ENCODE assay signal across 32 cellular contexts in the genomic region with DNA sequence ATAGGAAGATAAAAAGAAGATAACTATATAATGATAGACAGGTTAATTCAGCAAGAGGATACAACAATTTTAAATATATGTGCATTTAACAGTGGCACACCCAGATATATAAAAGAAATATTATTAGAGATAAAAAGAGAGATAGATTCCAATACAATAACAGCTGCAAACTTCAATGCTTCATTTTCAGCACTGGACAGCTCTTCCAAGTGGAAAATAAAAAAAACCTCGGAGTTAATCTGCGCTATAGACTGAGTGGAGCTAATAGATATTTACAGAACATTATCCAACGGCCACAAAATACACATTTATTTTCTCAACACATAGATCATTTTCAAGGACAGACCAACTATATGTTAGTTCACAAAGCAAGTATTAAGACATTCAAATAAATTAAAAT.
DNase-seq lines count a peak whose midpoint lies in the region; ATAC-seq, FAIRE-seq and TF ChIP-seq lines count a peak whose summit lies in the region.
"Had no signal": no experiment of that assay in that cellular context is flagged by ENCODE, and none has a peak within 500 bp of the region (broad histone marks: within the 10 kb centered on the region; RNA-seq: fewer than 3 reads in every experiment).

No MANE protein-coding gene starts in this region.

- H3K4me1 ChIP-seq in GM12878 (ENCODE audit: control insufficient read depth, insufficient read depth, low read length) (no peaks in the 10 kb centered on the region), neural progenitor cell (no peaks in the 10 kb centered on the region)
- H3K4me1 ChIP-seq: left ventricle myocardium inferior, sigmoid colon, SJSA1, suprapubic skin had no signal

- no peak overlapping the region for H3K4me3 ChIP-seq in GM12878
- H3K4me3 ChIP-seq in neural progenitor cell, result no peak overlapping the region
- H3K4me3 ChIP-seq: left ventricle myocardium inferior, sigmoid colon, SJSA1, suprapubic skin had no signal

- no peaks in the 10 kb centered on the region for H3F3A ChIP-seq in neural progenitor cell (ENCODE audit: low read depth)

- no peak for FAIRE-seq in GM12878 (lab: Jason Lieb, UNC)
- FAIRE-seq: frontal cortex had no signal

- H3K4me2 ChIP-seq in GM12878 (ENCODE audit: control insufficient read depth, insufficient read depth) (no peak overlapping the region), neural progenitor cell (no peak overlapping the region)

- 21% methylated on average over 3 of the region's 3 CpGs for WGBS in GM12878 (ENCODE audit: insufficient coverage, insufficient replicate concordance, low lambda C conversion rate, missing lambda C conversion rate)

- RAD21 ChIA-PET in GM12878 (lab: Charles Lee; ENCODE audit: unreplicated experiment), result no interaction called here

- H3K27ac ChIP-seq in GM12878 (ENCODE audit: control insufficient read depth, insufficient read depth) (no peak overlapping the region), neural progenitor cell (no peak overlapping the region)
- H3K27ac ChIP-seq: 22Rv1, left ventricle myocardium inferior, sigmoid colon, SJSA1, suprapubic skin had no signal

- no peak for TF ChIP-seq RAD21 in GM12878 (IDR thresholded peaks at IDR 0.05; ENCODE audit: insufficient read depth, low read depth, low read length)

- in situ Hi-C loops in GM12878 (cut with MboI), result no loop called here

- H3K9ac ChIP-seq in GM12878 (ENCODE audit: control insufficient read depth, insufficient read depth, low read length), result no peak overlapping the region
- H3K9ac ChIP-seq in neural progenitor cell, result no peak overlapping the region

- H3K36me3 ChIP-seq in GM12878 (ENCODE audit: control insufficient read depth in 2 of 2, insufficient read depth in 2 of 2, low read length in 1 of 2), result no peaks in the 10 kb centered on the region
- no peaks in the 10 kb centered on the region for H3K36me3 ChIP-seq in neural progenitor cell
- H3K36me3 ChIP-seq: left ventricle myocardium inferior, sigmoid colon, SJSA1, suprapubic skin had no signal

- no peaks in the 10 kb centered on the region for H3K27me3 Mint-ChIP-seq in neural progenitor cell (ENCODE audit: insufficient read depth, low read depth)
- H3K27me3 Mint-ChIP-seq: activated CD4-positive, alpha-beta T cell treated with anti-CD3 and anti-CD28 coated beads for 36 hours; CD4-positive, alpha-beta memory T cell; dendritic cell treated with granulocyte-macrophage colony-stimulating factor and Interleukin-4, amounts not matched to agents 40 ng/mL and 50 ng/mL, for 4 days; progenitor cell of endocrine pancreas; stimulated activated naive B cell treated with anti-CD40 and anti-IgM and Interleukin-4, amounts not matched to agents 10 μg/mL and 1 μg/mL and 100 μg/mL, for 72 hours had no signal

- H3K79me2 ChIP-seq in GM12878 (ENCODE audit: control insufficient read depth, insufficient read depth, low read length) (no peaks in the 10 kb centered on the region), neural progenitor cell (ENCODE audit: low read depth) (no peaks in the 10 kb centered on the region)

- no peak overlapping the region for H3K27ac Mint-ChIP-seq in neural progenitor cell
- H3K27ac Mint-ChIP-seq: activated CD4-positive, alpha-beta T cell treated with anti-CD3 and anti-CD28 coated beads for 36 hours; activated CD8-positive, alpha-beta T cell treated with anti-CD3 and anti-CD28 coated beads, Interleukin-2, amount 10 ng/mL, durations not matched to agents 7 days and 5 days; activated naive CD4-positive, alpha-beta T cell treated with anti-CD3 and anti-CD28 coated beads, Interleukin-2, amount 50 U/mL, for 72 hours; activated T-helper 2 cell treated with anti-CD3 and anti-CD28 coated beads, Interferon-gamma antibody, Interleukin-2, Interleukin-4, amounts not matched to agents 10 μg/mL and 5 μg/mL and 100 μg/mL, durations not matched to agents 14 hours and 24 hours and 36 hours; CD4-positive, alpha-beta memory T cell; dendritic cell treated with granulocyte-macrophage colony-stimulating factor and Interleukin-4, amounts not matched to agents 40 ng/mL and 50 ng/mL, for 4 days; endodermal cell; H9; progenitor cell of endocrine pancreas; stimulated activated naive B cell treated with anti-CD40 and anti-IgM and Interleukin-4, amounts not matched to agents 10 μg/mL and 1 μg/mL and 100 μg/mL, for 72 hours; T-helper 1 cell treated with Interleukin-12 subunit alpha and Interleukin-12 subunit beta and Interleukin-4 antibody, amounts not matched to agents 30 μg/mL and 1 μg/mL, for 36 hours had no signal

- H4K20me1 ChIP-seq in GM12878 (ENCODE audit: control insufficient read depth, insufficient read depth), result no peaks in the 10 kb centered on the region
- no peaks in the 10 kb centered on the region for H4K20me1 ChIP-seq in neural progenitor cell (ENCODE audit: low read depth)

- POLR2A ChIA-PET in GM12878 (lab: Charles Lee), result interaction anchor here (0.7 kb wide), 1 partner anchor 9 kb away, joined by 4 read pairs; no protein-coding TSS in a partner anchor

- no peaks in the 10 kb centered on the region for H3K4me1 Mint-ChIP-seq in neural progenitor cell
- H3K4me1 Mint-ChIP-seq: activated CD4-positive, alpha-beta T cell treated with anti-CD3 and anti-CD28 coated beads for 36 hours; CD4-positive, alpha-beta memory T cell; endodermal cell; H9; stimulated activated naive B cell treated with anti-CD40 and anti-IgM and Interleukin-4, amounts not matched to agents 10 μg/mL and 1 μg/mL and 100 μg/mL, for 72 hours had no signal

- BruUV-seq in GM12878 (replicated peaks; lab: Mats Ljungman, UMichigan), result no TSS peak

- no peaks in the 10 kb centered on the region for H3K27me3 ChIP-seq in GM12878 (replicated peaks in 1 of 2; ENCODE audit: control insufficient read depth in 2 of 2, insufficient read depth in 2 of 2, low read length in 1 of 2)
- no peaks in the 10 kb centered on the region for H3K27me3 ChIP-seq in neural progenitor cell
- H3K27me3 ChIP-seq: sigmoid colon, SJSA1, suprapubic skin had no signal

- no peak overlapping the region for H3K4me3 Mint-ChIP-seq in neural progenitor cell
- H3K4me3 Mint-ChIP-seq: activated CD4-positive, alpha-beta T cell treated with anti-CD3 and anti-CD28 coated beads for 36 hours; activated CD8-positive, alpha-beta T cell treated with anti-CD3 and anti-CD28 coated beads, Interleukin-2, amount 10 ng/mL, durations not matched to agents 7 days and 5 days; CD4-positive, alpha-beta memory T cell; dendritic cell treated with granulocyte-macrophage colony-stimulating factor and Interleukin-4, amounts not matched to agents 40 ng/mL and 50 ng/mL, for 4 days; endodermal cell; H9; stimulated activated naive B cell treated with anti-CD40 and anti-IgM and Interleukin-4, amounts not matched to agents 10 μg/mL and 1 μg/mL and 100 μg/mL, for 72 hours; T-helper 1 cell treated with Interleukin-12 subunit alpha and Interleukin-12 subunit beta and Interleukin-4 antibody, amounts not matched to agents 30 μg/mL and 1 μg/mL, for 36 hours had no signal

- SMC1A ChIA-PET in GM12878 (lab: Charles Lee; ENCODE audit: uncharacterized antibody, unreplicated experiment), result no interaction called here

- no peak for TF ChIP-seq POLR2A in GM12878 (IDR thresholded peaks at IDR 0.05; ENCODE audit: low read depth, low read length)

- CTCF ChIA-PET in GM12878 (lab: Yijun Ruan, JAX), result no interaction called here

- H3K9me3 ChIP-seq in GM12878 (replicated peaks; ENCODE audit: control insufficient read depth, insufficient read depth, low read length) (no peaks in the 10 kb centered on the region), neural progenitor cell (ENCODE audit: low read depth) (no peaks in the 10 kb centered on the region)
- H3K9me3 ChIP-seq: sigmoid colon, SJSA1, suprapubic skin had no signal

- no peaks in the 10 kb centered on the region for H3K9me3 Mint-ChIP-seq in neural progenitor cell
- H3K9me3 Mint-ChIP-seq: endodermal cell, H9 had no signal

- no peak for TF ChIP-seq EP300 in GM12878 (IDR thresholded peaks at IDR 0.05; ENCODE audit: borderline replicate concordance in 1 of 2, control insufficient read depth in 1 of 2, low read depth in 2 of 2, low read length in 2 of 2)

- no peak overlapping the region for H2AFZ ChIP-seq in GM12878 (ENCODE audit: control insufficient read depth, low read depth, low read length)
- no peak overlapping the region for H2AFZ ChIP-seq in neural progenitor cell (replicated peaks)

- DNase-seq in DMS53 (lab: John Stamatoyannopoulos, UW) (peak; percentile 7), DMS53 treated with DMSO at 0.1 percent for 48 hours (lab: John Stamatoyannopoulos, UW; ENCODE audit: unreplicated experiment) (no peak), NCI-H460 (ENCODE audit: extremely low read depth, low read depth) (peak; percentile 19), GM12878 (ENCODE audit: low read depth, low spot score) (no peak), neural progenitor cell (ENCODE audit: low spot score) (peak; percentile 33), NCI-H2029 (lab: John Stamatoyannopoulos, UW) (no peak), GDM1 (lab: John Stamatoyannopoulos, UW) (no peak)
- DNase-seq: activated CD4-positive, alpha-beta T cell treated with anti-CD3 and anti-CD28 coated beads for 36 hours; activated CD8-positive, alpha-beta T cell treated with anti-CD3 and anti-CD28 coated beads, Interleukin-2, amount 10 ng/mL, durations not matched to agents 7 days and 5 days; anterior cingulate cortex; CD4-positive, alpha-beta memory T cell; central memory CD4-positive, alpha-beta T cell; endodermal cell; H9; hippocampal formation; Karpas-422; left ventricle myocardium inferior; NCI-H1092; NCI-H187 treated with DMSO at 0.1 percent for 48 hours; NCI-H526 treated with DMSO at 0.1 percent for 48 hours; sigmoid colon; stimulated activated naive B cell treated with anti-CD40 and anti-IgM and Interleukin-4, amounts not matched to agents 10 μg/mL and 1 μg/mL and 100 μg/mL, for 72 hours had no signal

- ATAC-seq in GM12878 (no peak), GM21515 (IDR thresholded peaks at IDR 0.05; ENCODE audit: unreplicated experiment) (no peak)
- ATAC-seq: activated CD4-positive, alpha-beta T cell treated with anti-CD3 and anti-CD28 coated beads for 36 hours; activated CD8-positive, alpha-beta T cell treated with anti-CD3 and anti-CD28 coated beads, Interleukin-2, amount 10 ng/mL, durations not matched to agents 7 days and 5 days; activated naive CD4-positive, alpha-beta T cell treated with anti-CD3 and anti-CD28 coated beads, Interleukin-2, amount 50 U/mL, for 72 hours; stimulated activated naive B cell treated with anti-CD40 and anti-IgM and Interleukin-4, amounts not matched to agents 10 μg/mL and 1 μg/mL and 100 μg/mL, for 72 hours had no signal

- no peaks in the 10 kb centered on the region for H3K36me3 Mint-ChIP-seq in neural progenitor cell
- H3K36me3 Mint-ChIP-seq: stimulated activated naive B cell treated with anti-CD40 and anti-IgM and Interleukin-4, amounts not matched to agents 10 μg/mL and 1 μg/mL and 100 μg/mL, for 72 hours had no signal

- TF ChIP-seq CTCF in GM12878 (IDR thresholded peaks at IDR 0.05 in 2 of 3, conservative IDR thresholded peaks at IDR 0.05 in 1 of 3; ENCODE audit: control insufficient read depth in 2 of 3, extremely low read depth in 1 of 3, insufficient read depth in 1 of 3, low read depth in 3 of 3, low read length in 3 of 3) (no peak), neural progenitor cell (IDR thresholded peaks at IDR 0.05) (no peak)

- intact Hi-C loops in GM12878 (cut with micrococcal nuclease; ENCODE audit: unreplicated experiment), result no loop called here

TF ChIP-seq in GM12878, 131 proteins besides CTCF, POLR2A, EP300 and RAD21 (continues in another document):
- no peak for TF ChIP-seq ATF7 (IDR thresholded peaks at IDR 0.05; ENCODE audit: low read depth)

Comparison
In these comparisons a context has a peak if more than half of its experiments do, and no peak if none do; other contexts are left out.
1. DNase-seq: peak in DMS53 (single experiment), NCI-H460 (single experiment) and neural progenitor cell (single experiment); none in DMS53 treated with DMSO at 0.1 percent for 48 hours (single experiment), GM12878 (single experiment), NCI-H2029 (single experiment) and GDM1 (single experiment).